In the genomic region with DNA sequence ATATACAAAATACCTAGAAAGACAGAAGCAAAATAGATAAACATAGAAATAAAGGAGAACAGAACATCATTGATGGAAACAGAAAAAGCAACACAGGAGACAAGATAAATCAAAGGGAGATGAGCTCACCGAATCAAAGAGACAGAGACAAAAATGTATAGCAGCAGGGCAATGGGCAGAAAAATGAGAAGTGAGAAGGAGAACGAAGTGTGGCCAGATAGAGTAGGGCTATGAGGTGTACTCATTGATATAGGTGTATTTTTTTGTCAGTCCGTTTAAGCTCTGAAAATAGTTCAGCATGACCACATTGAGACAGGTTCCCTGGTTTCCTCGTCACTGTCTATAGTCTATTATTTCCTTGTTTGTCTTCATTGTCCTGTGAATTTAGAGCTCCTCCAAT, we compare ENCODE assay signal across 14 cellular contexts. TPM values are rescaled to one million over a fixed set of nuclear protein-coding genes. Genes with fewer than 3 reads are reported as not detected.
A peak's percentile ranks its signal among the peaks of the same experiment; 100 is the strongest.
DNase-seq lines count a peak whose midpoint lies in the region; ATAC-seq and TF ChIP-seq lines count a peak whose summit lies in the region.
"Had no signal": no experiment of that assay in that cellular context is flagged by ENCODE, and none has a peak within 500 bp of the region (broad histone marks: within the 10 kb centered on the region; RNA-seq: fewer than 3 reads in every experiment).

No MANE protein-coding gene starts in this region.

- no peak for DNase-seq in activated CD4-positive, alpha-beta T cell treated with anti-CD3 and anti-CD28 coated beads, Interleukin-2, amount 10 ng/mL, durations not matched to agents 24 days and 14 days
- no peak for DNase-seq in activated CD4-positive, alpha-beta T cell treated with anti-CD3 and anti-CD28 coated beads, Interleukin-2, amount 50 U/mL, for 4 hours
- no peak for DNase-seq in natural killer cell treated with Interleukin-12 subunit alpha and Interleukin-12 subunit beta and Interleukin-15 and Interleukin-18, amount 100 ng/mL, for 72 hours (ENCODE audit: low spot score)
- DNase-seq in stimulated activated CD4-positive, alpha-beta T cell treated with anti-CD3 and anti-CD28 coated beads, Interleukin-1b, Interleukin-23, amount 100 ng/mL, for 48 hours, result no peak
- DNase-seq in omental fat pad (ENCODE audit: low spot score), result no peak
- DNase-seq: anterior cingulate cortex, DMS53, dorsolateral prefrontal cortex, mammary epithelial cell had no signal

- no peak for TF ChIP-seq CTCF in omental fat pad (IDR thresholded peaks at IDR 0.05)

- peaks cover 21% of the 10 kb centered on the region for H3K9me3 Mint-ChIP-seq in activated CD4-positive, alpha-beta T cell treated with anti-CD3 and anti-CD28 coated beads, Interleukin-2, amount 10 ng/mL, durations not matched to agents 24 days and 14 days
- peaks cover 7 to 40% (median 24%) of the 10 kb centered on the region in 3 donors for H3K9me3 Mint-ChIP-seq in IgD-negative memory B cell
- no peaks in the 10 kb centered on the region for H3K9me3 Mint-ChIP-seq in natural killer cell treated with Interleukin-12 subunit alpha and Interleukin-12 subunit beta and Interleukin-15 and Interleukin-18, amount 100 ng/mL, for 72 hours
- H3K9me3 Mint-ChIP-seq: GM23338 had no signal

- peaks cover 82% of the 10 kb centered on the region for H3K36me3 Mint-ChIP-seq in activated CD4-positive, alpha-beta T cell treated with anti-CD3 and anti-CD28 coated beads, Interleukin-2, amount 10 ng/mL, durations not matched to agents 24 days and 14 days (ENCODE audit: low read depth)
- H3K36me3 Mint-ChIP-seq in IgD-negative memory B cell, result peaks cover 60% of the 10 kb centered on the region
- H3K36me3 Mint-ChIP-seq in natural killer cell treated with Interleukin-12 subunit alpha and Interleukin-12 subunit beta and Interleukin-15 and Interleukin-18, amount 100 ng/mL, for 72 hours, result peaks cover 71% of the 10 kb centered on the region

- no peak overlapping the region for H3K4me3 Mint-ChIP-seq in activated CD4-positive, alpha-beta T cell treated with anti-CD3 and anti-CD28 coated beads, Interleukin-2, amount 10 ng/mL, durations not matched to agents 24 days and 14 days
- H3K4me3 Mint-ChIP-seq in IgD-negative memory B cell, result peak overlapping the region in 3 of 4 donors; percentile 18 to 49 (median 27)
- no peak overlapping the region for H3K4me3 Mint-ChIP-seq in natural killer cell treated with Interleukin-12 subunit alpha and Interleukin-12 subunit beta and Interleukin-15 and Interleukin-18, amount 100 ng/mL, for 72 hours
- H3K4me3 Mint-ChIP-seq: GM23338 had no signal

- H3K27ac Mint-ChIP-seq in activated CD4-positive, alpha-beta T cell treated with anti-CD3 and anti-CD28 coated beads, Interleukin-2, amount 10 ng/mL, durations not matched to agents 24 days and 14 days, result peak overlapping the region; percentile 85
- peak overlapping the region; percentile 78 to 88 (median 82) for H3K27ac Mint-ChIP-seq in IgD-negative memory B cell
- H3K27ac Mint-ChIP-seq in natural killer cell treated with Interleukin-12 subunit alpha and Interleukin-12 subunit beta and Interleukin-15 and Interleukin-18, amount 100 ng/mL, for 72 hours, result peak overlapping the region; percentile 78 to 80
- H3K27ac Mint-ChIP-seq: GM23338 had no signal

- intact Hi-C loops in activated CD4-positive, alpha-beta T cell treated with anti-CD3 and anti-CD28 coated beads, Interleukin-2, amount 10 ng/mL, durations not matched to agents 24 days and 14 days (cut with micrococcal nuclease), result loop anchor here (5.0 kb wide), 2 partner anchors 111 to 326 kb away; no protein-coding TSS in a partner anchor

- ATAC-seq in GM21390 (IDR thresholded peaks at IDR 0.05; ENCODE audit: unreplicated experiment) (peak; percentile 55), omental fat pad (ENCODE audit: low FRiP score) (no peak), HG02970 (IDR thresholded peaks at IDR 0.05; ENCODE audit: low FRiP score, unreplicated experiment) (no peak)
- no peak for ATAC-seq in natural killer cell treated with Interleukin-12 subunit alpha and Interleukin-12 subunit beta and Interleukin-15 and Interleukin-18, amount 100 ng/mL, for 72 hours
- ATAC-seq: A549, GM23338 had no signal

- H3K4me1 Mint-ChIP-seq in activated CD4-positive, alpha-beta T cell treated with anti-CD3 and anti-CD28 coated beads, Interleukin-2, amount 10 ng/mL, durations not matched to agents 24 days and 14 days, result peaks cover 38% of the 10 kb centered on the region
- peaks cover 29 to 35% (median 31%) of the 10 kb centered on the region in 3 donors for H3K4me1 Mint-ChIP-seq in IgD-negative memory B cell
- peaks cover 28 to 36% of the 10 kb centered on the region in 2 donors for H3K4me1 Mint-ChIP-seq in natural killer cell treated with Interleukin-12 subunit alpha and Interleukin-12 subunit beta and Interleukin-15 and Interleukin-18, amount 100 ng/mL, for 72 hours (ENCODE audit: low read depth in 2 of 2)
- H3K4me1 Mint-ChIP-seq: GM23338 had no signal

- H3K27me3 Mint-ChIP-seq in activated CD4-positive, alpha-beta T cell treated with anti-CD3 and anti-CD28 coated beads, Interleukin-2, amount 10 ng/mL, durations not matched to agents 24 days and 14 days, result no peaks in the 10 kb centered on the region
- H3K27me3 Mint-ChIP-seq in IgD-negative memory B cell, result no peaks in the 10 kb centered on the region
- no peaks in the 10 kb centered on the region for H3K27me3 Mint-ChIP-seq in natural killer cell treated with Interleukin-12 subunit alpha and Interleukin-12 subunit beta and Interleukin-15 and Interleukin-18, amount 100 ng/mL, for 72 hours

RNA-seq across cellular contexts. Expression of gene SP100, which starts 55.1 kb away (rescaled TPM):
- total RNA-seq in activated CD4-positive, alpha-beta T cell treated with anti-CD3 and anti-CD28 coated beads, Interleukin-2, amount 10 ng/mL, durations not matched to agents 24 days and 14 days, result 162 and 165 TPM in 2 replicates
- 288 TPM for polyA plus RNA-seq in IgD-negative memory B cell
- total RNA-seq in natural killer cell treated with Interleukin-12 subunit alpha and Interleukin-12 subunit beta and Interleukin-15 and Interleukin-18, amount 100 ng/mL, for 72 hours, result 100 to 1,000 TPM; 179 to 190 TPM
- 100 to 1,000 TPM in 2 of 4 donors, 10 to 100 TPM in 2; 75.5 to 223 (median 118) TPM for total RNA-seq in omental fat pad

Comparison
In these comparisons a context has a peak if more than half of its experiments do, and no peak if none do; other contexts are left out.
1. H3K4me3 Mint-ChIP-seq: peak in IgD-negative memory B cell (3 of 4); none in activated CD4-positive, alpha-beta T cell treated with anti-CD3 and anti-CD28 coated beads, Interleukin-2, amount 10 ng/mL, durations not matched to agents 24 days and 14 days (single experiment) and natural killer cell treated with Interleukin-12 subunit alpha and Interleukin-12 subunit beta and Interleukin-15 and Interleukin-18, amount 100 ng/mL, for 72 hours (single experiment).
2. Peak in every context shown above with its lines, with median percentiles within 50 percentile points of each other: H3K27ac Mint-ChIP-seq.